Comparison of ENCODE assay signal across 9 cellular contexts in the genomic region with DNA sequence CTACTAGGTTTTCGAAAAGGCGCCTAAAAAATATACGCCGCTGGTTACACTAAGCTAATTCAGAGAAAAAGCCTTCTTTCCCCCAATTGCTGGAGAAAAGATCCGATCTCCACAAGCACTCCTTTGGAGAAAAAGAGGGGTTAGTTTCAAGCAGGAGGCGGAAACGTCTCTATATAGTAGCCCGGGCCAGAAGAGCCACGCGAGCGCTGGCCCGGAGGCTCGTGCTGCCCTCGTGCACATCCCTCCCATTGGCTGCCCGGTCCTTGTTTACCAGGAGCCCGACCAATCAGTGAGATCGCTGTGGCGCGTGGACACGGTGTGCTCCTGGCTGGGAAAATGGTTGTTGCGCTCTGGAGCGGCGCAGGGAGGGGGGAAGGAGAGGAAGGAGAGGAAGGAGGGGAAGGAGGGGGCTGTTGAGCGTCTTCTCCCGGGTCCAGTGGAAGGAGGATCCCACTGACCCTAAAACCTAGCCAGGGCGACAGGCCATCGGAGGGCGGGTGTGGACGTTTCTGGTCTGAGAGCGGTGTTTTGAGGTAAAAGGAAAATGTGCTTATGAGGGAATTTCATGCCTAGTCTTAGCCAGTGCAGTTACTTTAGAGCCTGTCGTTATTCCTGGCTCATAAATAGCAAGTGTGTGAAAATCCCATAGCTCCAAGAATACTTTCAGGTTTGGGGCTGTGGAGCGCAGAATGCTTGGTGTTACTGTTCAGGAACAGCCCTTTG. TPM values are rescaled to one million over a fixed set of nuclear protein-coding genes. Genes with fewer than 3 reads are reported as not detected.
DNase-seq lines count a peak whose midpoint lies in the region; ATAC-seq and TF ChIP-seq lines count a peak whose summit lies in the region.
"Had no signal": no experiment of that assay in that cellular context is flagged by ENCODE, and none has a peak within 500 bp of the region (broad histone marks: within the 10 kb centered on the region; RNA-seq: fewer than 3 reads in every experiment).

A gene with protein sequence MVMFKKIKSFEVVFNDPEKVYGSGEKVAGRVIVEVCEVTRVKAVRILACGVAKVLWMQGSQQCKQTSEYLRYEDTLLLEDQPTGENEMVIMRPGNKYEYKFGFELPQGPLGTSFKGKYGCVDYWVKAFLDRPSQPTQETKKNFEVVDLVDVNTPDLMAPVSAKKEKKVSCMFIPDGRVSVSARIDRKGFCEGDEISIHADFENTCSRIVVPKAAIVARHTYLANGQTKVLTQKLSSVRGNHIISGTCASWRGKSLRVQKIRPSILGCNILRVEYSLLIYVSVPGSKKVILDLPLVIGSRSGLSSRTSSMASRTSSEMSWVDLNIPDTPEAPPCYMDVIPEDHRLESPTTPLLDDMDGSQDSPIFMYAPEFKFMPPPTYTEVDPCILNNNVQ (minus strand): TSS at position 147 of the 723 bp plus-strand sequence. CDS start 313 bp downstream, outside the sequence.

- H3K27me3 Mint-ChIP-seq in activated B cell treated with CpG ODN at 0.5 μM for 24 hours, result no peaks in the 10 kb centered on the region

- H3K4me3 Mint-ChIP-seq in activated B cell treated with CpG ODN at 0.5 μM for 24 hours, result peak within 1 kb of the TSS; percentile 88

- peaks cover 74% of the 10 kb centered on the region for H3K4me1 Mint-ChIP-seq in activated B cell treated with CpG ODN at 0.5 μM for 24 hours

- POLR2A ChIA-PET in activated B cell treated with CpG ODN at 0.5 μM for 24 hours (lab: Charles Lee), result interaction anchor here (0.6 to 12.7 kb wide), 20 partner anchors 8 to 172 kb away, joined by 3 to 579 read pairs (median 6); partner anchors contain the start of genes ANKRD34A, LIX1L, NUDT17 and PEX11B

- peak; percentile 100 for DNase-seq in AG08395 (ENCODE audit: low spot score)
- DNase-seq in NCI-H345 treated with DMSO at 0.1 percent for 48 hours (lab: John Stamatoyannopoulos, UW; ENCODE audit: unreplicated experiment), result peak; percentile 100
- DNase-seq in activated B cell treated with CpG ODN at 0.5 μM for 24 hours, result peak; percentile 82
- peak; percentile 98 to 99 for DNase-seq in cardiac fibroblast (ENCODE audit: low read depth in 2 of 2)
- DNase-seq in iPS-NIHi11 (ENCODE audit: low spot score), result peak; percentile 100

- intact Hi-C loops in activated B cell treated with CpG ODN at 0.5 μM for 24 hours (cut with micrococcal nuclease), result loop anchor here (1.0 to 5.0 kb wide), 5 partner anchors 8 to 42 kb away; partner anchors contain the start of genes ANKRD34A and POLR3GL

- peaks cover 52% of the 10 kb centered on the region for H3K36me3 Mint-ChIP-seq in activated B cell treated with CpG ODN at 0.5 μM for 24 hours (ENCODE audit: low read depth)

- peak; percentile 94 for ATAC-seq in HG03280 (IDR thresholded peaks at IDR 0.05; ENCODE audit: unreplicated experiment)
- peak; percentile 85 for ATAC-seq in activated B cell treated with CpG ODN at 0.5 μM for 24 hours (ENCODE audit: low read depth)
- ATAC-seq: HCT116 had no signal

- H3K27ac ChIP-seq in skin epidermis, result peak within 1 kb of the TSS; percentile 48 to 100 (median 95)

- CTCF ChIA-PET in activated B cell treated with CpG ODN at 0.5 μM for 24 hours (lab: Charles Lee), result interaction anchor here (0.8 to 4.0 kb wide), 3 partner anchors 11 to 18 kb away, joined by 3 to 52 read pairs (median 9); no protein-coding TSS in a partner anchor

- H3K9me3 Mint-ChIP-seq in activated B cell treated with CpG ODN at 0.5 μM for 24 hours, result no peaks in the 10 kb centered on the region

- no peak for TF ChIP-seq CTCF in activated B cell treated with CpG ODN at 0.5 μM for 24 hours (IDR thresholded peaks at IDR 0.05)
- TF ChIP-seq CTCF in cardiac fibroblast (IDR thresholded peaks at IDR 0.05; ENCODE audit: low read depth, low read length), result no peak

- peak; percentile 71 for TF ChIP-seq POLR2A in GM18951 (IDR thresholded peaks at IDR 0.05; ENCODE audit: extremely low read depth, insufficient read depth, insufficient read length)

- H3K4me3 ChIP-seq in cardiac fibroblast (replicated peaks in 1 of 2; ENCODE audit: low read depth in 2 of 2, low read length in 2 of 2) (peak within 1 kb of the TSS; percentile 77 to 82), skin epidermis (peak within 1 kb of the TSS; percentile 61 to 80 (median 65))

- in situ Hi-C loops in GM18951 (cut with MboI; ENCODE audit: low sequenced_read_pairs, unreplicated experiment), result no loop called here

- peak within 1 kb of the TSS; percentile 97 for H3K27ac Mint-ChIP-seq in activated B cell treated with CpG ODN at 0.5 μM for 24 hours

RNA-seq across cellular contexts. Expression of the gene that starts here (rescaled TPM):
- 300 and 306 TPM in 2 replicates for total RNA-seq in activated B cell treated with CpG ODN at 0.5 μM for 24 hours

Comparison
In these comparisons a context has a peak if more than half of its experiments do, and no peak if none do; other contexts are left out.
1. Peak in every context shown above with its lines: DNase-seq, ATAC-seq, H3K4me3 ChIP-seq and H3K27ac ChIP-seq.